ENCODE assay signal across 23 cellular contexts in the genomic region with DNA sequence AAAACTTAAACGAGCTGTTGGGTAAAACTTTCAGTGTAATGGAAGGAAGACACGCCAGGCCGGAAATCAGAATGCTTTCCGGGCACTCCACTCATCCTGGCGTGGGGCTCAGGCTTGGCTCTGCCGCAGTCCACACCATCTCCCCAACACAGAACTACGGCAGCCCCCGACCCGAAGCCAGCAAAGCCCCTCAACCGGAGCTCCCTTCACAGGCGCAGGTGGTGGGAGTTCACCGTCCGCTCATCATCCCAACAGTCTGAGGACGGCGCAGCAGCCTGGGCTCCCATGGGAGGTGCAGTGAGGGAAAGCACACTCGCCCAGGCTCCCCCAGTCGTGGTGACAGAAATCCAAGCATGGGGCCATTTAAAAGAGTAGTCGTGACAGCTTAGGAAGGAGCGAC.
"Had no signal": no experiment of that assay in that cellular context is flagged by ENCODE, and none has a peak within 500 bp of the region (broad histone marks: within the 10 kb centered on the region; RNA-seq: fewer than 3 reads in every experiment).

No MANE protein-coding gene starts in this region.

- ATAC-seq: activated CD8-positive, alpha-beta T cell treated with anti-CD3 and anti-CD28 coated beads, Interleukin-2, amount 10 ng/mL, durations not matched to agents 7 days and 5 days; activated T-helper 17 cell treated with anti-CD3 and anti-CD28 coated beads, Interleukin-2, amount 50 U/mL, for 72 hours had no signal

- DNase-seq: activated CD4-positive, alpha-beta T cell treated with anti-CD3 and anti-CD28 coated beads for 48 hours; activated CD4-positive, alpha-beta T cell treated with anti-CD3 and anti-CD28 coated beads, Interleukin-2, amount 50 U/mL, for 4 hours; activated CD4-positive, CD25-positive, alpha-beta regulatory T cell treated with anti-CD3 and anti-CD28 coated beads, Interleukin-2, amount 50 U/mL, for 72 hours; activated CD8-positive, alpha-beta memory T cell treated with anti-CD3 and anti-CD28 coated beads, Interleukin-2, amount 50 U/mL, for 48 hours; activated CD8-positive, alpha-beta T cell treated with anti-CD3 and anti-CD28 coated beads, Interleukin-2, amount 10 ng/mL, durations not matched to agents 7 days and 5 days; activated gamma-delta T cell; activated naive CD4-positive, alpha-beta T cell treated with anti-CD3 and anti-CD28 coated beads for 36 hours; activated T-cell treated with anti-CD3 and anti-CD28 coated beads, Interleukin-2, amount 50 U/mL, for 24 hours; amygdala; MG63; MV-4-11; NCI-H1105; NCI-H1436; NCI-H1694 treated with DMSO at 0.1 percent for 48 hours; NCI-H2029 treated with DMSO at 0.1 percent for 48 hours; NCI-H510A treated with DMSO at 0.1 percent for 48 hours; NCI-H69; Peyer's patch; SHP77 treated with DMSO at 0.1 percent for 48 hours had no signal

- H3K4me3 ChIP-seq: MG63, Peyer's patch had no signal

- H3K36me3 Mint-ChIP-seq: brain had no signal

- H3K27me3 Mint-ChIP-seq: activated T-cell treated with anti-CD3 and anti-CD28 coated beads, Interleukin-2, amount 50 U/mL, for 24 hours; activated T-helper 17 cell treated with anti-CD3 and anti-CD28 coated beads, Interleukin-2, amount 50 U/mL, for 72 hours had no signal

- H3K4me3 Mint-ChIP-seq: activated CD8-positive, alpha-beta T cell treated with anti-CD3 and anti-CD28 coated beads, Interleukin-2, amount 10 ng/mL, durations not matched to agents 7 days and 5 days; activated naive CD4-positive, alpha-beta T cell treated with anti-CD3 and anti-CD28 coated beads for 36 hours; activated naive CD8-positive, alpha-beta T cell; activated T-cell treated with anti-CD3 and anti-CD28 coated beads, Interleukin-2, amount 50 U/mL, for 24 hours; activated T-helper 17 cell treated with anti-CD3 and anti-CD28 coated beads, Interleukin-2, amount 50 U/mL, for 72 hours; brain; T-helper 1 cell treated with Interleukin-12 subunit alpha and Interleukin-12 subunit beta and Interleukin-4 antibody, amounts not matched to agents 30 μg/mL and 1 μg/mL, for 36 hours had no signal

- H3K4me1 Mint-ChIP-seq: brain had no signal

- H3K27ac Mint-ChIP-seq: activated CD8-positive, alpha-beta T cell treated with anti-CD3 and anti-CD28 coated beads, Interleukin-2, amount 10 ng/mL, durations not matched to agents 7 days and 5 days; activated naive CD4-positive, alpha-beta T cell treated with anti-CD3 and anti-CD28 coated beads for 36 hours; activated naive CD8-positive, alpha-beta T cell; activated T-cell treated with anti-CD3 and anti-CD28 coated beads, Interleukin-2, amount 50 U/mL, for 24 hours; activated T-helper 17 cell treated with anti-CD3 and anti-CD28 coated beads, Interleukin-2, amount 50 U/mL, for 72 hours; T-helper 1 cell treated with Interleukin-12 subunit alpha and Interleukin-12 subunit beta and Interleukin-4 antibody, amounts not matched to agents 30 μg/mL and 1 μg/mL, for 36 hours had no signal
